ENCODE assay signal across 24 cellular contexts in genomic region chr5:103290846-103291245, GRCh38.
"Had no signal": no experiment of that assay in that cellular context is flagged by ENCODE, and none has a peak within 500 bp of the region (broad histone marks: within the 10 kb centered on the region; RNA-seq: fewer than 3 reads in every experiment).

No MANE protein-coding gene starts in this region.

- H3K36me3 ChIP-seq: brain microvascular endothelial cell, colonic mucosa, esophagus muscularis mucosa, heart right ventricle, sigmoid colon, tibial artery, WERI-Rb-1 had no signal

- H3K27ac ChIP-seq: brain microvascular endothelial cell, colonic mucosa, esophagus muscularis mucosa, sigmoid colon, tibial artery, WERI-Rb-1 had no signal

- ATAC-seq: activated CD8-positive, alpha-beta memory T cell treated with anti-CD3 and anti-CD28 coated beads, Interleukin-2, amount 10 ng/mL, durations not matched to agents 7 days and 5 days; activated CD8-positive, alpha-beta T cell treated with anti-CD3 and anti-CD28 coated beads for 36 hours; heart right ventricle; left ventricle myocardium superior; mucosa of descending colon had no signal

- DNase-seq: activated CD4-positive, alpha-beta T cell treated with anti-CD3 and anti-CD28 coated beads, Interleukin-2, amount 10 ng/mL, durations not matched to agents 7 days and 5 days; activated CD4-positive, CD25-positive, alpha-beta regulatory T cell treated with anti-CD3 and anti-CD28 coated beads, Interleukin-2, amount 50 U/mL, for 72 hours; activated CD8-positive, alpha-beta memory T cell treated with anti-CD3 and anti-CD28 coated beads, Interleukin-2, amount 10 ng/mL, durations not matched to agents 7 days and 5 days; activated CD8-positive, alpha-beta T cell treated with anti-CD3 and anti-CD28 coated beads for 36 hours; activated effector memory CD4-positive, alpha-beta T cell treated with anti-CD3 and anti-CD28 coated beads, Interleukin-2, amount 50 U/mL, for 16 hours; activated T-cell treated with anti-CD3 and anti-CD28 coated beads for 4 hours; aorta; brain microvascular endothelial cell; colonic mucosa; heart right ventricle; left ventricle myocardium superior; mucosa of descending colon; nephron progenitor cell; occipital lobe; retina; sigmoid colon; stimulated activated CD4-positive, alpha-beta T cell treated with anti-CD3 and anti-CD28 coated beads, Interleukin-15, amount 100 ng/mL, for 24 hours; stimulated activated CD4-positive, alpha-beta T cell treated with anti-CD3 and anti-CD28 coated beads, Interleukin-4, amount 100 ng/mL, for 1 hour; stimulated activated naive CD4-positive, alpha-beta T cell; T-helper 1 cell; tibial artery; WERI-Rb-1 had no signal

- H3K27me3 ChIP-seq: brain microvascular endothelial cell, colonic mucosa, esophagus muscularis mucosa, heart right ventricle, sigmoid colon, tibial artery had no signal

- H3K4me2 ChIP-seq: smooth muscle cell had no signal

- H3K4me1 ChIP-seq: colonic mucosa, sigmoid colon, tibial artery had no signal

- H3K9me3 ChIP-seq: colonic mucosa, esophagus muscularis mucosa, heart right ventricle, mucosa of descending colon, sigmoid colon, tibial artery had no signal

- H3K4me3 ChIP-seq: colonic mucosa, esophagus muscularis mucosa, heart right ventricle, mucosa of descending colon, sigmoid colon, smooth muscle cell, tibial artery had no signal
